8 cellular contexts compared by ENCODE assay signal in genomic region chr9:137423810-137424291, GRCh38.
DNase-seq lines count a peak whose midpoint lies in the region; ATAC-seq and TF ChIP-seq lines count a peak whose summit lies in the region.

No MANE protein-coding gene starts in this region.

- H3K9me3 Mint-ChIP-seq in stimulated activated naive CD8-positive, alpha-beta T cell treated with anti-CD3 and anti-CD28 coated beads, Interleukin-15, Interleukin-2, amounts not matched to agents 100 ng/mL and 50 ng/mL, for 24 hours, result no peaks in the 10 kb centered on the region

- no peak overlapping the region for H3K27ac Mint-ChIP-seq in stimulated activated naive CD8-positive, alpha-beta T cell treated with anti-CD3 and anti-CD28 coated beads, Interleukin-15, Interleukin-2, amounts not matched to agents 100 ng/mL and 50 ng/mL, for 24 hours

- H3K4me3 Mint-ChIP-seq in stimulated activated naive CD8-positive, alpha-beta T cell treated with anti-CD3 and anti-CD28 coated beads, Interleukin-15, Interleukin-2, amounts not matched to agents 100 ng/mL and 50 ng/mL, for 24 hours, result peak overlapping the region; percentile 57

- peaks cover 18% of the 10 kb centered on the region for H3K4me1 Mint-ChIP-seq in stimulated activated naive CD8-positive, alpha-beta T cell treated with anti-CD3 and anti-CD28 coated beads, Interleukin-15, Interleukin-2, amounts not matched to agents 100 ng/mL and 50 ng/mL, for 24 hours (ENCODE audit: low read depth)

- H3K36me3 Mint-ChIP-seq in stimulated activated naive CD8-positive, alpha-beta T cell treated with anti-CD3 and anti-CD28 coated beads, Interleukin-15, Interleukin-2, amounts not matched to agents 100 ng/mL and 50 ng/mL, for 24 hours (ENCODE audit: low read depth), result no peaks in the 10 kb centered on the region

- DNase-seq in stimulated activated naive CD8-positive, alpha-beta T cell treated with anti-CD3 and anti-CD28 coated beads, Interleukin-15, Interleukin-2, amounts not matched to agents 100 U/mL and 50 U/mL, for 24 hours, result no peak
- DNase-seq in RWPE2 (ENCODE audit: low spot score) (peak; percentile 84), glomerular visceral epithelial cell (ENCODE audit: extremely low spot score) (peak; percentile 57), retinal pigment epithelial cell (ENCODE audit: low read depth) (no peak), GF-D8 (lab: John Stamatoyannopoulos, UW) (no peak), NCI-H510A treated with DMSO at 0.1 percent for 48 hours (lab: John Stamatoyannopoulos, UW) (no peak)

- no peaks in the 10 kb centered on the region for H3K27me3 Mint-ChIP-seq in stimulated activated naive CD8-positive, alpha-beta T cell treated with anti-CD3 and anti-CD28 coated beads, Interleukin-15, Interleukin-2, amounts not matched to agents 100 ng/mL and 50 ng/mL, for 24 hours

- H3K27me3 ChIP-seq in RWPE2 (ENCODE audit: insufficient read depth, poor library complexity, severe bottlenecking), result no peaks in the 10 kb centered on the region

- H3K4me3 ChIP-seq in RWPE2 (ENCODE audit: severe bottlenecking) (peak overlapping the region; percentile 98), retinal pigment epithelial cell (ENCODE audit: low read length) (peak overlapping the region; percentile 40)

- H3K9me3 ChIP-seq in RWPE2 (ENCODE audit: severe bottlenecking), result no peaks in the 10 kb centered on the region

- H3K4me1 ChIP-seq in RWPE2 (ENCODE audit: insufficient read depth, poor library complexity, severe bottlenecking), result peaks cover 19% of the 10 kb centered on the region

- no peak for TF ChIP-seq CTCF in RWPE2 (IDR thresholded peaks at IDR 0.05; ENCODE audit: poor library complexity, severe bottlenecking)
- TF ChIP-seq CTCF in retinal pigment epithelial cell (conservative IDR thresholded peaks at IDR 0.05; ENCODE audit: low read depth, low read length), result no peak

- H3K36me3 ChIP-seq in RWPE2 (ENCODE audit: low read depth), result 0 out of 2 replicates have a peak, but pooled peaks cover 5% of the 10 kb centered on the region

- no peak for ATAC-seq in stimulated activated naive CD8-positive, alpha-beta T cell treated with anti-CD3 and anti-CD28 coated beads, Interleukin-15, Interleukin-2, amounts not matched to agents 100 U/mL and 50 U/mL, for 24 hours
- ATAC-seq in RWPE2 (ENCODE audit: low read depth) (peak; percentile 63), GM18870 (IDR thresholded peaks at IDR 0.05; ENCODE audit: unreplicated experiment) (no peak)

- peak overlapping the region; percentile 61 for H3K27ac ChIP-seq in RWPE2 (ENCODE audit: poor library complexity, severe bottlenecking)

Comparison
In these comparisons a context has a peak if more than half of its experiments do, and no peak if none do; other contexts are left out.
1. DNase-seq: peak in RWPE2 (single experiment) and glomerular visceral epithelial cell (single experiment); none in stimulated activated naive CD8-positive, alpha-beta T cell treated with anti-CD3 and anti-CD28 coated beads, Interleukin-15, Interleukin-2, amounts not matched to agents 100 U/mL and 50 U/mL, for 24 hours (single experiment), retinal pigment epithelial cell (single experiment), GF-D8 (single experiment) and NCI-H510A treated with DMSO at 0.1 percent for 48 hours (single experiment).